8 cellular contexts compared by ENCODE assay signal in the genomic region with DNA sequence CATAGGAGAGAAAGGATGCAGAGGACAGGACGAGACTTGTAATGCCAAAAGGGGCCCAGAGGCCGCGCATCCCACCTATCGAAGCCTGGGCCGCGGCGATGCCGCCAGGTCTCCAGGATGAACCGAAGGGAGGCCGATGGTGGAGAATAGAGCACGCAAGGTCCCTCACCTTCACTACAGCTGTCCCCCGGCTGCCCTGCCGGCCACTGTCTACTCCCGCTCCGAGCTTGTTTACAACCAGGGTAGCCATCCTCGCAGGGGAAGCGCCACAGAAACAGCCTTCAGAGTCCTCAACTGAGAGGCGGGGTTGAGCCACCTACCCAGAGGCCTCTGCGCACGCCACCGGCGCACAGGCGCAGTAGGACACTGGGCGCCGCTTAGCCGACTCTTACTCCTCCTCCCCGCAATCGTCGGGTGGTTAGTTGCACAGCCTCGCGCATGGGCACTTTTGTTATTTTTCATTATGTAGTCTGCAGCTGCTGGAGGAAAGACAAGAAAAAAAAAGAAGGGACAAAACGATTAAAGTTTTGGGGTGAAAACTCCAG. TPM values are rescaled to one million over a fixed set of nuclear protein-coding genes. Genes with fewer than 3 reads are reported as not detected.
A peak's percentile ranks its signal among the peaks of the same experiment; 100 is the strongest.
DNase-seq lines count a peak whose midpoint lies in the region; ATAC-seq and TF ChIP-seq lines count a peak whose summit lies in the region.

Gene TRIM23 (minus strand): TSS at position 309 of the 545 bp plus-strand sequence. CDS start 59 bp downstream, at position 250.

- peak within 1 kb of the TSS; percentile 81 for H2AFZ ChIP-seq in SU-DHL-6 (ENCODE audit: low read depth, low read length, severe bottlenecking)

- intact Hi-C loops in heart left ventricle (cut with DNase I) (no loop called here), posterior cingulate gyrus (cut with DNase I) (loop anchor here (2.0 to 10.0 kb wide), 2 partner anchors 99 to 301 kb away; partner anchors contain the start of genes ERBIN, NLN and SGTB)

- H3K27me3 Mint-ChIP-seq in type B pancreatic cell, result no peaks in the 10 kb centered on the region

- peak within 1 kb of the TSS; percentile 96 for H3K27ac Mint-ChIP-seq in type B pancreatic cell

- TF ChIP-seq CTCF in GM12873 (IDR thresholded peaks at IDR 0.05; ENCODE audit: insufficient read depth, low read depth, low read length, missing control alignments) (peak; percentile 30), SU-DHL-6 (IDR thresholded peaks at IDR 0.05; ENCODE audit: insufficient read depth, low read length, poor library complexity, severe bottlenecking) (no peak), heart left ventricle (IDR thresholded peaks at IDR 0.05) (no peak), type B pancreatic cell (conservative IDR thresholded peaks at IDR 0.05) (peak; percentile 41)

- H3K4me3 Mint-ChIP-seq in type B pancreatic cell, result peak within 1 kb of the TSS; percentile 98

- H3K9me3 ChIP-seq in SU-DHL-6 (ENCODE audit: insufficient read depth, low read length), result no peaks in the 10 kb centered on the region
- H3K9me3 ChIP-seq in heart left ventricle, result no peaks in the 10 kb centered on the region

- H3F3A ChIP-seq in SU-DHL-6 (ENCODE audit: insufficient read depth), result 0 out of 2 replicates have a peak, but pooled peaks cover 3% of the 10 kb centered on the region

- H3K27ac ChIP-seq in SU-DHL-6 (ENCODE audit: low read depth, low read length) (peak within 1 kb of the TSS; percentile 80), heart left ventricle (peak within 1 kb of the TSS; percentile 65 to 94 (median 91))

- H3K4me2 ChIP-seq in SU-DHL-6 (ENCODE audit: low read depth, low read length, poor library complexity, severe bottlenecking), result peak within 1 kb of the TSS; percentile 93

- no peaks in the 10 kb centered on the region for H3K9me3 Mint-ChIP-seq in type B pancreatic cell

- peak; percentile 95 for ATAC-seq in HG02763 (IDR thresholded peaks at IDR 0.05; ENCODE audit: unreplicated experiment)
- ATAC-seq in heart left ventricle, result peak; percentile 98 to 99 (median 99)

- DNase-seq in NCI-H1417 (lab: John Stamatoyannopoulos, UW) (peak; percentile 92 to 97 (median 96)), heart left ventricle (peak; percentile 93 to 95 (median 94)), posterior cingulate gyrus (peak; percentile 90 to 99 (median 92)), type B pancreatic cell (ENCODE audit: extremely low spot score, unreplicated experiment) (peak; percentile 91)
- DNase-seq in activated naive CD8-positive, alpha-beta T cell treated with anti-CD3 and anti-CD28 coated beads, Interleukin-2, amount 50 U/mL, for 16 hours (ENCODE audit: low read depth, low spot score), result peak; percentile 77

- TF ChIP-seq POLR2A in heart left ventricle (IDR thresholded peaks at IDR 0.05), result peak in 1 of 2 donors; percentile 40

- no peaks in the 10 kb centered on the region; the same call in 1 of the 2 replicates for H4K20me1 ChIP-seq in SU-DHL-6 (ENCODE audit: low read depth, low read length)

- H3K36me3 ChIP-seq in SU-DHL-6 (ENCODE audit: low read length) (no peaks in the 10 kb centered on the region), heart left ventricle (peaks cover 0 to 12% (median 7%) of the 10 kb centered on the region in 9 donors)

- H3K9ac ChIP-seq in SU-DHL-6 (ENCODE audit: low read length), result peak within 1 kb of the TSS; percentile 88

- peaks cover 0 to 37% (median 29%) of the 10 kb centered on the region in 12 donors for H3K4me1 ChIP-seq in heart left ventricle

- H3K36me3 Mint-ChIP-seq in type B pancreatic cell, result no peaks in the 10 kb centered on the region

- H3K4me3 ChIP-seq in SU-DHL-6 (ENCODE audit: insufficient read depth, low read length, poor library complexity, severe bottlenecking) (peak within 1 kb of the TSS; percentile 98), heart left ventricle (peak within 1 kb of the TSS; percentile 60 to 96 (median 76))

- peaks cover 18% of the 10 kb centered on the region for H3K4me1 Mint-ChIP-seq in type B pancreatic cell (ENCODE audit: unreplicated experiment)

- peaks cover 67% of the 10 kb centered on the region for H3K79me2 ChIP-seq in SU-DHL-6 (ENCODE audit: insufficient read depth, low read length)

- H3K27me3 ChIP-seq in SU-DHL-6 (ENCODE audit: low read length), result no peaks in the 10 kb centered on the region
- no peaks in the 10 kb centered on the region for H3K27me3 ChIP-seq in heart left ventricle

- WGBS in heart left ventricle, 4 donors, result 0 to 1% (median 0%) methylated on average over 23 to 32 of the region's 32 CpGs

- no peaks in the 10 kb centered on the region for H3K9me2 ChIP-seq in SU-DHL-6 (replicated peaks; ENCODE audit: insufficient read depth, low read length)

RNA-seq across cellular contexts. Expression of gene TRIM23, which starts in this region (rescaled TPM):
- total RNA-seq in heart left ventricle (10 to 100 TPM; 11.6 to 22.9 (median 17.8) TPM), type B pancreatic cell (ENCODE audit: low replicate concordance) (10.8 and 16.4 TPM in 2 replicates)
- 1 to 10 TPM; 4.5 to 9.3 TPM for polyA plus RNA-seq in heart left ventricle

Comparison
In these comparisons a context has a peak if more than half of its experiments do, and no peak if none do; other contexts are left out.
1. Peak in every context shown above with its lines: DNase-seq, ATAC-seq, H3K4me3 ChIP-seq and H3K27ac ChIP-seq.
2. CTCF ChIP-seq: peak in GM12873 (single experiment) and type B pancreatic cell (single experiment); none in SU-DHL-6 (single experiment) and heart left ventricle (0 of 12).